8 cellular contexts compared by ENCODE assay signal in the genomic region with DNA sequence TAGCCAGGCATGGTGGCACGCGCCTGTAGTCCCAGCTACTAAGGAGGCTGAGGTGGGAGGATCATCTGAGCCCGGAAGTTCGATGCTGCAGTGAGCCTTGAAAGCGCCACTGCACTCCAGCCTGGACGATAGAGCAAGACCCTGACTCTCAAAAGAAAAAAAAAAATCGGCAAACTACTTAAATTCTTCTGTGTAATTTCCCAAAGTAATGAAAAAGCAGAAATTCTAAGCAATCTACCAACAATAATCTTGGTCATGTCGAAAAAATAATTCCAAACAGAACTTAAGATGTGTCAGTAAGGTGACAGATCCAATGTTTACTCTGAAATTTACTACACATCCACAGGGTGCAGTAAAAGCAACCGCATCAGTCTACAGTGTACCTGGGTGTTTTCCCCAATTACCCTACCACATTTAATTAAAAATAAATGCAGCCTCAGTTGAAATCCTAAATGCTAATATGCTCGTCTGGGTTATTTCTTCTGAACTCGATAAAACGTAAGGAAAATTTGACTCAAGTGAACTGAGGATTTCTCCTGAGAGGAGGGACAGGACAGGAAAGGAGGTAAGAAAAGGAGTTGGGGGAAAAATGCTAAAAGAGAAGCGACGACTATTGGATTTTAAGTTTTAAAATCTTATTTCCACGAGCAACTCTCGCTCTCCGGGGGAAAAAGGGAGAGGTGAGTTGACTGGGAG. TPM values are rescaled to one million over a fixed set of nuclear protein-coding genes. Genes with fewer than 3 reads are reported as not detected.
A peak's percentile ranks its signal among the peaks of the same experiment; 100 is the strongest.
DNase-seq lines count a peak whose midpoint lies in the region; ATAC-seq and TF ChIP-seq lines count a peak whose summit lies in the region.

No MANE protein-coding gene starts in this region.

- no peak for ATAC-seq in T-cell (replicated peaks in 1 of 4)
- ATAC-seq in esophagus mucosa = peak; percentile 48
- ATAC-seq in HG02610 (IDR thresholded peaks at IDR 0.05; ENCODE audit: unreplicated experiment) = no peak

- H3K9me3 Mint-ChIP-seq in T-cell (no peaks in the 10 kb centered on the region), osteocyte (ENCODE audit: unreplicated experiment) (no peaks in the 10 kb centered on the region)

- H3K4me3 Mint-ChIP-seq in T-cell (peak overlapping the region; percentile 96 to 98 (median 96)), osteocyte (ENCODE audit: unreplicated experiment) (peak overlapping the region; percentile 88)

- H3K27me3 Mint-ChIP-seq in T-cell = no peaks in the 10 kb centered on the region
- no peaks in the 10 kb centered on the region for H3K27me3 Mint-ChIP-seq in osteocyte (ENCODE audit: unreplicated experiment)

- H3K9me3 ChIP-seq in HEK293 (ENCODE audit: control insufficient read depth, insufficient read depth, low read depth, low read length) = no peaks in the 10 kb centered on the region

- TF ChIP-seq CTCF in HEK293 (tag by site-specific recombination; IDR thresholded peaks at IDR 0.05) (no peak; the same call in 1 of the 2 replicates), osteocyte (IDR thresholded peaks at IDR 0.05) (no peak)

- no peaks in the 10 kb centered on the region for H3K36me3 Mint-ChIP-seq in T-cell
- peaks cover 10% of the 10 kb centered on the region for H3K36me3 Mint-ChIP-seq in osteocyte (ENCODE audit: unreplicated experiment)

- CTCF ChIA-PET in HEK293 (lab: Yijun Ruan, JAX) = no interaction called here
- CTCF ChIA-PET in T-cell (lab: Charles Lee) = interaction anchor here in 1 of 2 donors (0.6 to 0.7 kb wide), 3 partner anchors 45 to 67 kb away, joined by 3 to 10 read pairs (median 3); no protein-coding TSS in a partner anchor

- H3K4me3 ChIP-seq in HEK293 (ENCODE audit: low read depth, low read length) = peak overlapping the region; percentile 89

- H3K27ac Mint-ChIP-seq in T-cell (peak overlapping the region; percentile 94 to 97), osteocyte (ENCODE audit: unreplicated experiment) (peak overlapping the region; percentile 93)

- H3K27ac ChIP-seq in HEK293 (ENCODE audit: extremely low read depth, low read depth, low read length) = peak overlapping the region; percentile 71; the same call in 1 of the 2 replicates

- POLR2A ChIA-PET in HEK293 (lab: Yijun Ruan, JAX) (no interaction called here), T-cell (lab: Charles Lee) (no interaction called here)

- H3K36me3 ChIP-seq in HEK293 (ENCODE audit: control insufficient read depth in 2 of 2, insufficient read depth in 1 of 2, low read length in 2 of 2) = peaks cover 0 to 5% of the 10 kb centered on the region in 2 experiments; a peak in 2 of 3 replicates

- DNase-seq in EL (peak; percentile 4), T-cell (no peak), osteocyte (ENCODE audit: extremely low spot score, unreplicated experiment) (no peak), D341Med (ENCODE audit: low spot score) (no peak)
- DNase-seq in activated CD8-positive, alpha-beta memory T cell treated with anti-CD3 and anti-CD28 coated beads, Interleukin-2, amount 50 U/mL, for 48 hours = no peak

- H3K4me1 Mint-ChIP-seq in T-cell (peaks cover 32 to 45% (median 40%) of the 10 kb centered on the region in 3 donors), osteocyte (ENCODE audit: unreplicated experiment) (peaks cover 24% of the 10 kb centered on the region)

- no peaks in the 10 kb centered on the region for H3K4me1 ChIP-seq in HEK293 (ENCODE audit: control insufficient read depth, insufficient read depth, low read length)

TF ChIP-seq in HEK293, 187 proteins besides CTCF, POLR2A, EP300 and RAD21:
- TF ChIP-seq, protein P1, sequence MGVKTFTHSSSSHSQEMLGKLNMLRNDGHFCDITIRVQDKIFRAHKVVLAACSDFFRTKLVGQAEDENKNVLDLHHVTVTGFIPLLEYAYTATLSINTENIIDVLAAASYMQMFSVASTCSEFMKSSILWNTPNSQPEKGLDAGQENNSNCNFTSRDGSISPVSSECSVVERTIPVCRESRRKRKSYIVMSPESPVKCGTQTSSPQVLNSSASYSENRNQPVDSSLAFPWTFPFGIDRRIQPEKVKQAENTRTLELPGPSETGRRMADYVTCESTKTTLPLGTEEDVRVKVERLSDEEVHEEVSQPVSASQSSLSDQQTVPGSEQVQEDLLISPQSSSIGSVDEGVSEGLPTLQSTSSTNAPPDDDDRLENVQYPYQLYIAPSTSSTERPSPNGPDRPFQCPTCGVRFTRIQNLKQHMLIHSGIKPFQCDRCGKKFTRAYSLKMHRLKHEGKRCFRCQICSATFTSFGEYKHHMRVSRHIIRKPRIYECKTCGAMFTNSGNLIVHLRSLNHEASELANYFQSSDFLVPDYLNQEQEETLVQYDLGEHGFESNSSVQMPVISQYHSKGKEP (tag by site-specific recombination; IDR thresholded peaks at IDR 0.05) = no peak
- TF ChIP-seq ZNF157 (tag by site-specific recombination; IDR thresholded peaks at IDR 0.05) = no peak
- TF ChIP-seq ZNF2 (tag by site-specific recombination; IDR thresholded peaks at IDR 0.05) = peak; percentile 42; the same call in 1 of the 2 replicates
- no peak; the same call in 1 of the 2 replicates for TF ChIP-seq EGR2 (tag by site-specific recombination; IDR thresholded peaks at IDR 0.05; ENCODE audit: low read depth)
- TF ChIP-seq ZNF248 (tag by site-specific recombination; IDR thresholded peaks at IDR 0.05) = no peak
- TF ChIP-seq ZNF121 (tag by site-specific recombination; IDR thresholded peaks at IDR 0.05) = peak; percentile 95
- 0 out of 2 replicates have a peak, but pooled peaks have one; percentile 22 for TF ChIP-seq SP7 (tag by site-specific recombination; IDR thresholded peaks at IDR 0.05)
- TF ChIP-seq, protein P2, sequence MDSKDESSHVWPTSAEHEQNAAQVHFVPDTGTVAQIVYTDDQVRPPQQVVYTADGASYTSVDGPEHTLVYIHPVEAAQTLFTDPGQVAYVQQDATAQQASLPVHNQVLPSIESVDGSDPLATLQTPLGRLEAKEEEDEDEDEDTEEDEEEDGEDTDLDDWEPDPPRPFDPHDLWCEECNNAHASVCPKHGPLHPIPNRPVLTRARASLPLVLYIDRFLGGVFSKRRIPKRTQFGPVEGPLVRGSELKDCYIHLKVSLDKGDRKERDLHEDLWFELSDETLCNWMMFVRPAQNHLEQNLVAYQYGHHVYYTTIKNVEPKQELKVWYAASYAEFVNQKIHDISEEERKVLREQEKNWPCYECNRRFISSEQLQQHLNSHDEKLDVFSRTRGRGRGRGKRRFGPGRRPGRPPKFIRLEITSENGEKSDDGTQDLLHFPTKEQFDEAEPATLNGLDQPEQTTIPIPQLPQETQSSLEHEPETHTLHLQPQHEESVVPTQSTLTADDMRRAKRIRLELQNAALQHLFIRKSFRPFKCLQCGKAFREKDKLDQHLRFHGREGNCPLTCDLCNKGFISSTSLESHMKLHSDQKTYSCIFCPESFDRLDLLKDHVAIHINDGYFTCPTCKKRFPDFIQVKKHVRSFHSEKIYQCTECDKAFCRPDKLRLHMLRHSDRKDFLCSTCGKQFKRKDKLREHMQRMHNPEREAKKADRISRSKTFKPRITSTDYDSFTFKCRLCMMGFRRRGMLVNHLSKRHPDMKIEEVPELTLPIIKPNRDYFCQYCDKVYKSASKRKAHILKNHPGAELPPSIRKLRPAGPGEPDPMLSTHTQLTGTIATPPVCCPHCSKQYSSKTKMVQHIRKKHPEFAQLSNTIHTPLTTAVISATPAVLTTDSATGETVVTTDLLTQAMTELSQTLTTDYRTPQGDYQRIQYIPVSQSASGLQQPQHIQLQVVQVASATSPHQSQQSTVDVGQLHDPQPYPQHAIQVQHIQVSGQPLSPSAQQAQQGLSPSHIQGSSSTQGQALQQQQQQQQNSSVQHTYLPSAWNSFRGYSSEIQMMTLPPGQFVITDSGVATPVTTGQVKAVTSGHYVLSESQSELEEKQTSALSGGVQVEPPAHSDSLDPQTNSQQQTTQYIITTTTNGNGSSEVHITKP (tag by site-specific recombination; IDR thresholded peaks at IDR 0.05) = 0 out of 2 replicates have a peak, but pooled peaks have one; percentile 16
- TF ChIP-seq, protein P3, sequence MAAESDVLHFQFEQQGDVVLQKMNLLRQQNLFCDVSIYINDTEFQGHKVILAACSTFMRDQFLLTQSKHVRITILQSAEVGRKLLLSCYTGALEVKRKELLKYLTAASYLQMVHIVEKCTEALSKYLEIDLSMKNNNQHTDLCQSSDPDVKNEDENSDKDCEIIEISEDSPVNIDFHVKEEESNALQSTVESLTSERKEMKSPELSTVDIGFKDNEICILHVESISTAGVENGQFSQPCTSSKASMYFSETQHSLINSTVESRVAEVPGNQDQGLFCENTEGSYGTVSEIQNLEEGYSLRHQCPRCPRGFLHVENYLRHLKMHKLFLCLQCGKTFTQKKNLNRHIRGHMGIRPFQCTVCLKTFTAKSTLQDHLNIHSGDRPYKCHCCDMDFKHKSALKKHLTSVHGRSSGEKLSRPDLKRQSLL (tag by site-specific recombination; IDR thresholded peaks at IDR 0.05) = peak; percentile 86; the same call in 1 of the 2 replicates
- TF ChIP-seq ZXDB (tag by site-specific recombination; IDR thresholded peaks at IDR 0.05) = 0 out of 2 replicates have a peak, but pooled peaks have one; percentile 11
- no peak for TF ChIP-seq ZBTB1 (tag by site-specific recombination; IDR thresholded peaks at IDR 0.05)
- no peak for TF ChIP-seq ZNF768 (tag by site-specific recombination; IDR thresholded peaks at IDR 0.05)
- TF ChIP-seq, protein P4, sequence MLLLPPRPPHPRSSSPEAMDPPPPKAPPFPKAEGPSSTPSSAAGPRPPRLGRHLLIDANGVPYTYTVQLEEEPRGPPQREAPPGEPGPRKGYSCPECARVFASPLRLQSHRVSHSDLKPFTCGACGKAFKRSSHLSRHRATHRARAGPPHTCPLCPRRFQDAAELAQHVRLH (tag by site-specific recombination; IDR thresholded peaks at IDR 0.05) = 0 out of 2 replicates have a peak, but pooled peaks have one; percentile 18
- TF ChIP-seq ZNF335 (tag by site-specific recombination; conservative IDR thresholded peaks at IDR 0.05) = peak; percentile 47
- peak; percentile 36 for TF ChIP-seq SP2 (tag by site-specific recombination; IDR thresholded peaks at IDR 0.05)
- peak; percentile 50; the same call in 1 of the 2 replicates for TF ChIP-seq WT1 (tag by site-specific recombination; IDR thresholded peaks at IDR 0.05)
- peak; percentile 96 for TF ChIP-seq ZBTB17 (tag by site-specific recombination; IDR thresholded peaks at IDR 0.05)
TF ChIP-seq in HEK293: peak in this region for 11.

RNA-seq across cellular contexts. Expression of gene EPRS1, which starts 0.8 kb away (rescaled TPM):
- 10 to 100 TPM; 48.3 to 91.9 (median 86.9) TPM for total RNA-seq in T-cell
- 109 TPM for total RNA-seq in esophagus mucosa
- total RNA-seq in osteocyte = 158 and 165 TPM in 2 replicates

RNA-seq across cellular contexts. Expression of gene BPNT1, which starts 44.1 kb away (rescaled TPM):
- total RNA-seq in T-cell = 10 to 100 TPM in 4 of 5 donors, 1 to 10 TPM in 1; 8.5 to 16.8 (median 14.3) TPM
- 20.1 TPM for total RNA-seq in esophagus mucosa
- 23.3 and 24.6 TPM in 2 replicates for total RNA-seq in osteocyte

RNA-seq across cellular contexts. Expression of gene IARS2, which starts 48.4 kb away (rescaled TPM):
- total RNA-seq in T-cell (10 to 100 TPM; 35.4 to 43.2 (median 42.3) TPM), esophagus mucosa (52.9 TPM), osteocyte (65.6 and 67.0 TPM in 2 replicates)
